9 cellular contexts compared by ENCODE assay signal in genomic region chr19:48493718-48494515, GRCh38. TPM values are rescaled to one million over a fixed set of nuclear protein-coding genes. Genes with fewer than 3 reads are reported as not detected.
A peak's percentile ranks its signal among the peaks of the same experiment; 100 is the strongest.
DNase-seq lines count a peak whose midpoint lies in the region; ATAC-seq, FAIRE-seq and TF ChIP-seq lines count a peak whose summit lies in the region.
"Had no signal": no experiment of that assay in that cellular context is flagged by ENCODE, and none has a peak within 500 bp of the region (broad histone marks: within the 10 kb centered on the region; RNA-seq: fewer than 3 reads in every experiment).

No MANE protein-coding gene starts in this region.

- H3K27me3 ChIP-seq in MM.1S (replicated peaks; ENCODE audit: insufficient read depth, low read length) (peaks cover 46% of the 10 kb centered on the region), osteoblast (ENCODE audit: insufficient read depth, low read length) (peaks cover 18% of the 10 kb centered on the region)

- no peaks in the 10 kb centered on the region for H3K9me3 ChIP-seq in MM.1S (replicated peaks; ENCODE audit: insufficient read depth, low read length)
- no peaks in the 10 kb centered on the region for H3K9me3 ChIP-seq in osteoblast (ENCODE audit: low read depth, low read length)

- H3K27ac ChIP-seq in MM.1S (ENCODE audit: low read length) (no peak overlapping the region), osteoblast (ENCODE audit: low read depth, low read length) (no peak overlapping the region)

- peaks cover 7% of the 10 kb centered on the region for H3F3A ChIP-seq in MM.1S (ENCODE audit: insufficient read depth, low read length)

- no peak for TF ChIP-seq CTCF in GM12864 (IDR thresholded peaks at IDR 0.05; ENCODE audit: low read depth, low read length, missing control alignments)
- no peak for TF ChIP-seq CTCF in MM.1S (IDR thresholded peaks at IDR 0.05; ENCODE audit: low read length)
- no peak for TF ChIP-seq CTCF in epithelial cell of proximal tubule (conservative IDR thresholded peaks at IDR 0.05; ENCODE audit: low read depth, low read length)
- no peak for TF ChIP-seq CTCF in osteoblast (IDR thresholded peaks at IDR 0.05; ENCODE audit: extremely low read depth, low read depth, low read length)

- peak overlapping the region; percentile 41; the same call in 1 of the 2 replicates for H3K4me3 ChIP-seq in GM12864 (ENCODE audit: low read depth, low read length)
- peak overlapping the region; percentile 51 for H3K4me3 ChIP-seq in MM.1S (ENCODE audit: low read length)
- H3K4me3 ChIP-seq in epithelial cell of proximal tubule (ENCODE audit: low read depth, low read length): peak overlapping the region; percentile 70
- peak overlapping the region; percentile 83 for H3K4me3 ChIP-seq in osteoblast (ENCODE audit: insufficient read depth, low read length)

- ATAC-seq in HG03135 (IDR thresholded peaks at IDR 0.05; ENCODE audit: unreplicated experiment): no peak
- no peak for ATAC-seq in GM21619 (IDR thresholded peaks at IDR 0.05; ENCODE audit: unreplicated experiment)

- H2AFZ ChIP-seq in MM.1S (ENCODE audit: low read length) (peak overlapping the region; percentile 53), osteoblast (ENCODE audit: low read length) (peak overlapping the region; percentile 98)

- H3K36me3 ChIP-seq in MM.1S (replicated peaks; ENCODE audit: insufficient read depth, low read length): no peaks in the 10 kb centered on the region
- no peaks in the 10 kb centered on the region for H3K36me3 ChIP-seq in osteoblast (ENCODE audit: insufficient read depth, low read length)

- H3K79me2 ChIP-seq in MM.1S (ENCODE audit: low read length) (no peaks in the 10 kb centered on the region), osteoblast (ENCODE audit: insufficient read depth, low read length) (no peaks in the 10 kb centered on the region)

- H3K4me2 ChIP-seq in MM.1S (ENCODE audit: low read depth, low read length): peak overlapping the region; percentile 54; the same call in 1 of the 2 replicates
- H3K4me2 ChIP-seq in osteoblast (ENCODE audit: insufficient read depth, low read length): peak overlapping the region; percentile 76

- DNase-seq in GM12864 (ENCODE audit: low read depth) (no peak), MM.1S (no peak), epithelial cell of proximal tubule (ENCODE audit: low read depth) (no peak), osteoblast (ENCODE audit: insufficient read length, low spot score, missing footprints) (peak; percentile 92), GM12892 (ENCODE audit: insufficient read length) (no peak), SIG-M5 treated with dmso at 0.1 percent for 504 hours (lab: John Stamatoyannopoulos, UW; ENCODE audit: unreplicated experiment) (no peak)

- H4K20me1 ChIP-seq in MM.1S (ENCODE audit: insufficient read depth, low read length): no peaks in the 10 kb centered on the region
- H4K20me1 ChIP-seq in osteoblast (ENCODE audit: insufficient read depth, low read length): peaks cover 5% of the 10 kb centered on the region

- no peak for TF ChIP-seq POLR2A in GM12892 (IDR thresholded peaks at IDR 0.05; ENCODE audit: low read depth, low read length)

- no peak for FAIRE-seq in GM12892 (lab: Jason Lieb, UNC)

- H3K4me1 ChIP-seq in MM.1S (ENCODE audit: low read length) (peaks cover 25% of the 10 kb centered on the region), osteoblast (ENCODE audit: insufficient read depth, low read length) (peaks cover 3% of the 10 kb centered on the region)

- no peaks in the 10 kb centered on the region for H3K9me2 ChIP-seq in MM.1S (replicated peaks; ENCODE audit: insufficient read depth, low read length)

- H3K9ac ChIP-seq in MM.1S (ENCODE audit: low read length): peak overlapping the region; percentile 44; the same call in 1 of the 2 replicates

RNA-seq across cellular contexts. Expression of gene LMTK3, which starts 17.7 kb away (rescaled TPM):
- total RNA-seq in epithelial cell of proximal tubule (1.5 and 4.2 TPM in 2 replicates), osteoblast (not detected in 2 replicates)
- polyA plus RNA-seq in GM12892 (2012; ENCODE audit: missing spikeins): not detected

RNA-seq across cellular contexts. Expression of gene CYTH2, which starts 24.7 kb away (rescaled TPM):
- total RNA-seq in epithelial cell of proximal tubule: 43.6 and 81.6 TPM in 2 replicates
- 63.6 and 66.2 TPM in 2 replicates for total RNA-seq in osteoblast
- polyA plus RNA-seq in GM12892 (2012; ENCODE audit: missing spikeins): 15.6 TPM

RNA-seq across cellular contexts. Expression of gene KCNJ14, which starts 38.5 kb away (rescaled TPM):
- total RNA-seq in epithelial cell of proximal tubule (0.06 and 0.07 TPM in 2 replicates), osteoblast (0.59 and 0.72 TPM in 2 replicates)
- polyA plus RNA-seq in GM12892 (2012; ENCODE audit: missing spikeins): 0.45 TPM

RNA-seq across cellular contexts. Expression of gene GRWD1, which starts 48.1 kb away (rescaled TPM):
- total RNA-seq in epithelial cell of proximal tubule (51.2 and 58.7 TPM in 2 replicates), osteoblast (23.3 and 25.0 TPM in 2 replicates)
- 11.2 TPM for polyA plus RNA-seq in GM12892 (2012; ENCODE audit: missing spikeins)

RNA-seq across cellular contexts. Expression of gene SULT2B1, which starts 58.1 kb away (rescaled TPM):
- 0.29 TPM in 1 of 2 replicates, not detected in the other for total RNA-seq in epithelial cell of proximal tubule
- under 0.01 TPM in 1 of 2 replicates, not detected in the other for total RNA-seq in osteoblast
- polyA plus RNA-seq in GM12892 (2012; ENCODE audit: missing spikeins): 0.98 TPM
- total RNA-seq: myocyte had no signal
